7 cellular contexts compared by ENCODE assay signal in genomic region chr1:16960560-16961296, GRCh38. TPM values are rescaled to one million over a fixed set of nuclear protein-coding genes. Genes with fewer than 3 reads are reported as not detected.
DNase-seq lines count a peak whose midpoint lies in the region; FAIRE-seq and TF ChIP-seq lines count a peak whose summit lies in the region.

No MANE protein-coding gene starts in this region.

- H2AFZ ChIP-seq in parathyroid adenoma, result peak overlapping the region; percentile 79

- TF ChIP-seq CTCF in RWPE1 (conservative IDR thresholded peaks at IDR 0.05; ENCODE audit: low read depth) (peak; percentile 90), cardiac muscle cell (IDR thresholded peaks at IDR 0.05; ENCODE audit: low read depth, low read length) (peak; percentile 74), parathyroid adenoma (IDR thresholded peaks at IDR 0.05) (peak; percentile 51), tibial nerve (IDR thresholded peaks at IDR 0.05) (peak; percentile 55 to 78 (median 76))

- DNase-seq in GM18507 (ENCODE audit: extremely low spot score, insufficient read length, low read depth), result peak; percentile 47
- peak; percentile 58 for DNase-seq in HPDE6-E6E7 (ENCODE audit: extremely low spot score)
- peak; percentile 53 for DNase-seq in RWPE1 (ENCODE audit: low spot score)
- peak; percentile 24 to 67 (median 54) for DNase-seq in activated naive CD4-positive, alpha-beta T cell (lab: John Stamatoyannopoulos, UW)
- peak; percentile 82 to 86 for DNase-seq in cardiac muscle cell (ENCODE audit: low read depth in 1 of 2, low spot score in 1 of 2)
- peak; percentile 69 to 77 for DNase-seq in tibial nerve (ENCODE audit: low spot score in 2 of 2)

- 6 to 9% methylated on average over 50 to 53 of the region's 57 CpGs for WGBS in tibial nerve, 2 donors

- CTCF ChIA-PET in RWPE1 (lab: Yijun Ruan, JAX), result interaction anchor here (0.6 to 2.1 kb wide), 8 partner anchors 9 to 365 kb away, joined by 3 to 13 read pairs (median 6); no protein-coding TSS in a partner anchor

- H3K4me1 ChIP-seq in cardiac muscle cell (ENCODE audit: low read depth), result no peaks in the 10 kb centered on the region
- H3K4me1 ChIP-seq in parathyroid adenoma, result no peaks in the 10 kb centered on the region
- H3K4me1 ChIP-seq in tibial nerve, result peaks cover 0 to 19% (median 11%) of the 10 kb centered on the region in 4 donors

- H3K9me3 ChIP-seq in cardiac muscle cell (ENCODE audit: low read depth) (no peaks in the 10 kb centered on the region), parathyroid adenoma (ENCODE audit: control insufficient read depth, low read length) (no peaks in the 10 kb centered on the region), tibial nerve (no peaks in the 10 kb centered on the region)

- H3K9ac ChIP-seq in parathyroid adenoma, result no peak overlapping the region

- H3K27ac ChIP-seq in RWPE1 (peak overlapping the region; percentile 73), cardiac muscle cell (no peak overlapping the region), parathyroid adenoma (peak overlapping the region; percentile 24), tibial nerve (peak overlapping the region in 3 of 4 donors; percentile 64 to 74 (median 73))

- peak; percentile 91 for FAIRE-seq in GM18507 (lab: Jason Lieb, UNC)

- POLR2A ChIA-PET in RWPE1 (lab: Yijun Ruan, JAX; ENCODE audit: low non-redundant PET), result no interaction called here

- H3K4me3 ChIP-seq in cardiac muscle cell, result peak overlapping the region; percentile 17
- H3K4me3 ChIP-seq in parathyroid adenoma (ENCODE audit: low read depth, low read length), result no peak overlapping the region
- peak overlapping the region; percentile 22 to 56 (median 41) for H3K4me3 ChIP-seq in tibial nerve

- H3K27me3 ChIP-seq in cardiac muscle cell (no peaks in the 10 kb centered on the region), parathyroid adenoma (ENCODE audit: control insufficient read depth, insufficient read depth, low read length) (no peaks in the 10 kb centered on the region), tibial nerve (no peaks in the 10 kb centered on the region)

- no peaks in the 10 kb centered on the region for H3K79me2 ChIP-seq in parathyroid adenoma

- TF ChIP-seq POLR2A in tibial nerve (IDR thresholded peaks at IDR 0.05), result no peak

- TF ChIP-seq EP300 in tibial nerve (IDR thresholded peaks at IDR 0.05), result peak in 1 of 2 donors; percentile 9

- H3K4me2 ChIP-seq in parathyroid adenoma (ENCODE audit: low read length), result peak overlapping the region; percentile 42

- H3K36me3 ChIP-seq in cardiac muscle cell (no peaks in the 10 kb centered on the region), parathyroid adenoma (ENCODE audit: control insufficient read depth, insufficient read depth, low read length) (no peaks in the 10 kb centered on the region), tibial nerve (peaks cover 0 to 57% (median 0%) of the 10 kb centered on the region in 3 donors)

RNA-seq across cellular contexts. Expression of gene MFAP2, which starts 19.7 kb away (rescaled TPM):
- total RNA-seq in cardiac muscle cell (51.9 and 79.7 TPM in 2 replicates), tibial nerve (10 to 100 TPM in 3 of 4 donors, 1 to 10 TPM in 1; 5.9 to 26.6 (median 13.5) TPM)
- 91.4 and 162 TPM in 2 replicates for polyA plus RNA-seq in cardiac muscle cell

RNA-seq across cellular contexts. Expression of gene CROCC, which starts 39.0 kb away (rescaled TPM):
- total RNA-seq in cardiac muscle cell (17.9 and 30.3 TPM in 2 replicates), tibial nerve (100 to 1,000 TPM in 1 of 4 donors, 10 to 100 TPM in 3; 22.3 to 164 (median 68.4) TPM)
- 12.1 and 14.6 TPM in 2 replicates for polyA plus RNA-seq in cardiac muscle cell

RNA-seq across cellular contexts. Expression of gene ATP13A2, which starts 51.0 kb away (rescaled TPM):
- total RNA-seq in cardiac muscle cell, result 44.7 and 70.9 TPM in 2 replicates
- 55.1 and 76.8 TPM in 2 replicates for polyA plus RNA-seq in cardiac muscle cell
- 10 to 100 TPM; 29.7 to 64.2 (median 42.1) TPM for total RNA-seq in tibial nerve
